Comparison of ENCODE assay signal across 10 cellular contexts in the genomic region with DNA sequence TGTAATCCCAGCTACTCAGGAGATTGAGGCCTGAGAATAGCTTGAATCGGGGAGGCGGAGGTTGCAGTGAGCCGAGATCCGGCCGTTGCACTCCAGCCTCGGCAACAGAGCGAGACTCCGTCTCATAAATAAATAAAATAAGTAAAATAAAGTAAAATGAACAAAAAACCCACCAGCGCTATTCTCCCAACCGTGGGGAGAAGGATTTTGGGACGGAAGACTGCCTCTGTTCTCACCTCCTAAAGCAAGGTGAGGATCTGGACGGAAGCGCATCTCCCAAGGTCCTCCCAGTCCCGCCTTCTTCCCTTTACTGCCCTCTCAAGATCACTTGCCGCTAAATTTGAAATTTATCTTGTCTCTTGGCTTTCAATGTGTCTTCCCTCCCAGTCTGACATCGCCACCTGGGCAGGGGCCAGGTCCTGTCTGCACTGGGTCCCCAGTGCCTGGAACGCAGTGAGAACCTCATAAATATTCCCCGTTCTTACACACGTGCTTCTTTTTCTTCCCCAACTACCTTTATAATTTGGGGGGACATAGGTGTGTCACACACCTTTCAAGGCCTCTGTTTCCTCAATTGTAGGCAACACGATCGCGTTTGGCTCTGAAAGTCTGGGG. TPM values are rescaled to one million over a fixed set of nuclear protein-coding genes. Genes with fewer than 3 reads are reported as not detected.
DNase-seq lines count a peak whose midpoint lies in the region; ATAC-seq lines count a peak whose summit lies in the region.
"Had no signal": no experiment of that assay in that cellular context is flagged by ENCODE, and none has a peak within 500 bp of the region (broad histone marks: within the 10 kb centered on the region; RNA-seq: fewer than 3 reads in every experiment).

No MANE protein-coding gene starts in this region.

- POLR2A ChIA-PET in activated naive CD8-positive, alpha-beta T cell treated with anti-CD3 and anti-CD28 coated beads, Interleukin-2, amount 10 ng/mL, durations not matched to agents 7 days and 5 days (lab: Charles Lee): interaction anchor here (1.7 to 8.1 kb wide), 7 partner anchors 9 to 137 kb away, joined by 4 to 298 read pairs (median 12); a partner anchor contains a TSS

- H3K4me1 ChIP-seq in mesenchymal stem cell (ENCODE audit: control insufficient read depth, insufficient read depth, low read depth, low read length): peaks cover 29% of the 10 kb centered on the region
- H3K4me1 ChIP-seq in thymus (ENCODE audit: control insufficient read depth, insufficient read depth, low read length): peaks cover 24% of the 10 kb centered on the region

- no peaks in the 10 kb centered on the region for H3K27me3 Mint-ChIP-seq in activated T-cell treated with anti-CD3 and anti-CD28 coated beads, Interleukin-2, amount 50 U/mL, for 24 hours
- H3K27me3 Mint-ChIP-seq in activated naive CD8-positive, alpha-beta T cell treated with anti-CD3 and anti-CD28 coated beads, Interleukin-2, amount 10 ng/mL, durations not matched to agents 7 days and 5 days: no peaks in the 10 kb centered on the region

- H3K14ac ChIP-seq in mesenchymal stem cell (ENCODE audit: low read length in 2 of 2): no peak overlapping the region

- H3K36me3 Mint-ChIP-seq in activated T-cell treated with anti-CD3 and anti-CD28 coated beads, Interleukin-2, amount 50 U/mL, for 24 hours (ENCODE audit: low read depth): peaks cover 34% of the 10 kb centered on the region
- peaks cover 28% of the 10 kb centered on the region for H3K36me3 Mint-ChIP-seq in activated naive CD8-positive, alpha-beta T cell treated with anti-CD3 and anti-CD28 coated beads, Interleukin-2, amount 10 ng/mL, durations not matched to agents 7 days and 5 days

- peak overlapping the region; percentile 61 for H4K91ac ChIP-seq in mesenchymal stem cell (ENCODE audit: low read length)

- no peak overlapping the region for H2BK5ac ChIP-seq in mesenchymal stem cell (ENCODE audit: low read depth, low read length, poor library complexity, severe bottlenecking)

- H3K18ac ChIP-seq in mesenchymal stem cell (ENCODE audit: low read depth in 1 of 2, low read length in 2 of 2): peak overlapping the region; percentile 30 to 53

- H3K9me3 ChIP-seq in mesenchymal stem cell (ENCODE audit: control insufficient read depth, low read length) (no peaks in the 10 kb centered on the region), thymus (ENCODE audit: control insufficient read depth) (no peaks in the 10 kb centered on the region)

- H3K27ac ChIP-seq in mesenchymal stem cell (ENCODE audit: low read length, poor library complexity, severe bottlenecking): peak overlapping the region; percentile 91
- H3K27ac ChIP-seq in thymus (ENCODE audit: low read depth): peak overlapping the region; percentile 36

- no peak for ATAC-seq in activated naive CD8-positive, alpha-beta T cell treated with anti-CD3 and anti-CD28 coated beads, Interleukin-2, amount 10 ng/mL, durations not matched to agents 7 days and 5 days (ENCODE audit: low read depth)
- no peak for ATAC-seq in HG03457 (IDR thresholded peaks at IDR 0.05; ENCODE audit: unreplicated experiment)

- H3K27ac Mint-ChIP-seq in activated T-cell treated with anti-CD3 and anti-CD28 coated beads, Interleukin-2, amount 50 U/mL, for 24 hours: peak overlapping the region; percentile 99
- peak overlapping the region; percentile 92 for H3K27ac Mint-ChIP-seq in activated naive CD8-positive, alpha-beta T cell treated with anti-CD3 and anti-CD28 coated beads, Interleukin-2, amount 10 ng/mL, durations not matched to agents 7 days and 5 days

- H3K9me3 Mint-ChIP-seq in activated T-cell treated with anti-CD3 and anti-CD28 coated beads, Interleukin-2, amount 50 U/mL, for 24 hours: no peaks in the 10 kb centered on the region
- no peaks in the 10 kb centered on the region for H3K9me3 Mint-ChIP-seq in activated naive CD8-positive, alpha-beta T cell treated with anti-CD3 and anti-CD28 coated beads, Interleukin-2, amount 10 ng/mL, durations not matched to agents 7 days and 5 days

- WGBS in mesenchymal stem cell: 99% methylated on average over 14 of the region's 22 CpGs
- 98% methylated on average over 22 of the region's 22 CpGs for WGBS in thymus

- peak overlapping the region; percentile 88 for H3K4me3 Mint-ChIP-seq in activated T-cell treated with anti-CD3 and anti-CD28 coated beads, Interleukin-2, amount 50 U/mL, for 24 hours
- peak overlapping the region; percentile 92 for H3K4me3 Mint-ChIP-seq in activated naive CD8-positive, alpha-beta T cell treated with anti-CD3 and anti-CD28 coated beads, Interleukin-2, amount 10 ng/mL, durations not matched to agents 7 days and 5 days

- H3K23ac ChIP-seq in mesenchymal stem cell (ENCODE audit: low read length in 2 of 2): no peak overlapping the region

- H3K4me1 Mint-ChIP-seq in activated T-cell treated with anti-CD3 and anti-CD28 coated beads, Interleukin-2, amount 50 U/mL, for 24 hours (ENCODE audit: low read depth): peaks cover 73% of the 10 kb centered on the region
- peaks cover 66% of the 10 kb centered on the region for H3K4me1 Mint-ChIP-seq in activated naive CD8-positive, alpha-beta T cell treated with anti-CD3 and anti-CD28 coated beads, Interleukin-2, amount 10 ng/mL, durations not matched to agents 7 days and 5 days

- H3K27me3 ChIP-seq in mesenchymal stem cell (ENCODE audit: control insufficient read depth in 1 of 2, insufficient read depth in 1 of 2, low read length in 2 of 2) (no peaks in the 10 kb centered on the region), thymus (ENCODE audit: control insufficient read depth, insufficient read depth) (no peaks in the 10 kb centered on the region)

- H2AK5ac ChIP-seq in mesenchymal stem cell (ENCODE audit: low read length, severe bottlenecking): peak overlapping the region; percentile 82

- H4K8ac ChIP-seq in mesenchymal stem cell (ENCODE audit: low read length): peak overlapping the region; percentile 75

- peak overlapping the region; percentile 71 for H3K9ac ChIP-seq in mesenchymal stem cell (ENCODE audit: low read length)

- no peak for DNase-seq in activated T-cell treated with anti-CD3 and anti-CD28 coated beads, Interleukin-2, amount 50 U/mL, for 24 hours
- DNase-seq in activated T-cell treated with anti-CD3 and anti-CD28 coated beads, Interleukin-2, amount 50 U/mL, for 48 hours: no peak
- no peak for DNase-seq in activated naive CD8-positive, alpha-beta T cell treated with anti-CD3 and anti-CD28 coated beads, Interleukin-2, amount 10 ng/mL, durations not matched to agents 7 days and 5 days
- no peak for DNase-seq in mesenchymal stem cell
- no peak for DNase-seq in 8988T
- no peak for DNase-seq in cerebellar nuclear complex (lab: John Stamatoyannopoulos, UW)
- DNase-seq: central memory CD4-positive, alpha-beta T cell had no signal

- H3K79me1 ChIP-seq in mesenchymal stem cell (replicated peaks; ENCODE audit: low read length, poor library complexity, severe bottlenecking): peaks cover 3% of the 10 kb centered on the region

- H3K36me3 ChIP-seq in mesenchymal stem cell (ENCODE audit: control insufficient read depth in 1 of 2, insufficient read depth in 2 of 2, low read depth in 1 of 2, low read length in 2 of 2) (peaks cover 19 to 26% of the 10 kb centered on the region in 2 experiments), thymus (ENCODE audit: control insufficient read depth, insufficient read depth) (peaks cover 22% of the 10 kb centered on the region)

- H2AFZ ChIP-seq in mesenchymal stem cell (ENCODE audit: low read depth, low read length): no peak overlapping the region

- peak overlapping the region; percentile 64 for H3K4ac ChIP-seq in mesenchymal stem cell (ENCODE audit: low read depth in 1 of 2, low read length in 2 of 2)

- no peak overlapping the region for H3K4me2 ChIP-seq in mesenchymal stem cell (ENCODE audit: low read length, poor library complexity, severe bottlenecking)

- H3K4me3 ChIP-seq in mesenchymal stem cell (ENCODE audit: insufficient read depth in 1 of 2, low read depth in 1 of 2, low read length in 2 of 2) (no peak overlapping the region), thymus (ENCODE audit: low read length) (no peak overlapping the region)

- H2BK15ac ChIP-seq in mesenchymal stem cell (ENCODE audit: low read depth, poor library complexity, severe bottlenecking): peak overlapping the region; percentile 86

- H2BK12ac ChIP-seq in mesenchymal stem cell (ENCODE audit: low read length in 2 of 2): peak overlapping the region; percentile 68 to 78

- peak overlapping the region; percentile 45 for H2BK120ac ChIP-seq in mesenchymal stem cell (ENCODE audit: low read depth, low read length)

RNA-seq across cellular contexts. Expression of a gene that starts 1.2 kb away (rescaled TPM):
- total RNA-seq in activated naive CD8-positive, alpha-beta T cell treated with anti-CD3 and anti-CD28 coated beads, Interleukin-2, amount 10 ng/mL, durations not matched to agents 7 days and 5 days: 100 to 1,000 TPM; 103 to 110 TPM
- 59.4 TPM for polyA plus RNA-seq in mesenchymal stem cell (2013, experiment 1 of 2)
- polyA plus RNA-seq in mesenchymal stem cell (2013, experiment 2 of 2): 60.1 TPM
- 65.0 TPM for polyA plus RNA-seq in thymus

RNA-seq across cellular contexts. Expression of a gene that starts 10.0 kb away (rescaled TPM):
- total RNA-seq in activated naive CD8-positive, alpha-beta T cell treated with anti-CD3 and anti-CD28 coated beads, Interleukin-2, amount 10 ng/mL, durations not matched to agents 7 days and 5 days: 100 to 1,000 TPM; 161 to 168 TPM
- polyA plus RNA-seq in mesenchymal stem cell (2013, experiment 1 of 2): 136 TPM
- polyA plus RNA-seq in mesenchymal stem cell (2013, experiment 2 of 2): 131 TPM
- 143 TPM for polyA plus RNA-seq in thymus

RNA-seq across cellular contexts. Expression of a gene that starts 23.4 kb away (rescaled TPM):
- 10 to 100 TPM; 31.7 to 32.4 TPM for total RNA-seq in activated naive CD8-positive, alpha-beta T cell treated with anti-CD3 and anti-CD28 coated beads, Interleukin-2, amount 10 ng/mL, durations not matched to agents 7 days and 5 days
- 120 TPM for polyA plus RNA-seq in mesenchymal stem cell (2013, experiment 1 of 2)
- polyA plus RNA-seq in mesenchymal stem cell (2013, experiment 2 of 2): 116 TPM
- polyA plus RNA-seq in thymus: 58.5 TPM

RNA-seq across cellular contexts. Expression of a gene that starts 44.2 kb away (rescaled TPM):
- under 1 TPM; 0.34 to 0.36 TPM for total RNA-seq in activated naive CD8-positive, alpha-beta T cell treated with anti-CD3 and anti-CD28 coated beads, Interleukin-2, amount 10 ng/mL, durations not matched to agents 7 days and 5 days
- 1.2 TPM for polyA plus RNA-seq in mesenchymal stem cell (2013, experiment 1 of 2)
- polyA plus RNA-seq in mesenchymal stem cell (2013, experiment 2 of 2): 1.3 TPM
- 0.11 TPM for polyA plus RNA-seq in thymus
- total RNA-seq: myocyte had no signal

RNA-seq across cellular contexts. Expression of a gene that starts 52.5 kb away (rescaled TPM):
- 100 to 1,000 TPM in 1 of 2 experiments, 10 to 100 TPM in 1; 90.7 to 108 TPM for total RNA-seq in activated naive CD8-positive, alpha-beta T cell treated with anti-CD3 and anti-CD28 coated beads, Interleukin-2, amount 10 ng/mL, durations not matched to agents 7 days and 5 days
- 220 TPM for polyA plus RNA-seq in mesenchymal stem cell (2013, experiment 1 of 2)
- polyA plus RNA-seq in mesenchymal stem cell (2013, experiment 2 of 2): 213 TPM
- polyA plus RNA-seq in thymus: 216 TPM
